In the genomic region with DNA sequence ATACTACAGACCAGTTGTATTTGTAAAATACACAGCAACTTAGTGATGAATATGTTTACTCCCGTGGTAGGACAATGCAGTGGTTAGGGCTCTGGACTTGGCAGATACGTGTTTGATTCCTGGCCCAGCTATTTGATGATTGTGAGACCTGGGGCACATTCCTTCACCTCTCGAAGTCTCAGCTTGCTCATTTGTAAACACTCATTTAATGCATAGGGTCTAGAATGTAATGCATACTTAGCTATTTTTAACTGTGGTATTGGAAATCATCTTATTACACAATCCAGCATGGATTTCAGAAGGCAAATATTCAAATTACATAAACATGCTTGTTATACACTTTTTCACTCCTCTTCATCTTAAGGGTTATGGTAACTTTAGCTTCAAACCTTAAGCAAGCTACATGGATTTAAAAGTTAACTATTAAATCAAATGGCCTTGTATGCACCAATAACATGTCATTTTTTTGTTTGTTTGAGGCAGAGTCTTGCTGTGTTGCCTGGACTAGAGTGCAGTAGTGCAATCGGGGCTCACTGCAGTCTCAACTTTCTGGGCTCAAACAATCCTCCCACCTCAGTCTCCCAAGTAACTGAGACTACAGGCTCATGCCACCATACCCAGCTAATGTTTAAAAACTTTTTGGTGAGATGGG, we compare ENCODE assay signal across 1 cellular context.
TF ChIP-seq lines count a peak whose summit lies in the region.

No MANE protein-coding gene starts in this region.

TF ChIP-seq in HepG2, 621 proteins besides CTCF, POLR2A, EP300 and RAD21 (continued from another document):
- TF ChIP-seq, protein P1, sequence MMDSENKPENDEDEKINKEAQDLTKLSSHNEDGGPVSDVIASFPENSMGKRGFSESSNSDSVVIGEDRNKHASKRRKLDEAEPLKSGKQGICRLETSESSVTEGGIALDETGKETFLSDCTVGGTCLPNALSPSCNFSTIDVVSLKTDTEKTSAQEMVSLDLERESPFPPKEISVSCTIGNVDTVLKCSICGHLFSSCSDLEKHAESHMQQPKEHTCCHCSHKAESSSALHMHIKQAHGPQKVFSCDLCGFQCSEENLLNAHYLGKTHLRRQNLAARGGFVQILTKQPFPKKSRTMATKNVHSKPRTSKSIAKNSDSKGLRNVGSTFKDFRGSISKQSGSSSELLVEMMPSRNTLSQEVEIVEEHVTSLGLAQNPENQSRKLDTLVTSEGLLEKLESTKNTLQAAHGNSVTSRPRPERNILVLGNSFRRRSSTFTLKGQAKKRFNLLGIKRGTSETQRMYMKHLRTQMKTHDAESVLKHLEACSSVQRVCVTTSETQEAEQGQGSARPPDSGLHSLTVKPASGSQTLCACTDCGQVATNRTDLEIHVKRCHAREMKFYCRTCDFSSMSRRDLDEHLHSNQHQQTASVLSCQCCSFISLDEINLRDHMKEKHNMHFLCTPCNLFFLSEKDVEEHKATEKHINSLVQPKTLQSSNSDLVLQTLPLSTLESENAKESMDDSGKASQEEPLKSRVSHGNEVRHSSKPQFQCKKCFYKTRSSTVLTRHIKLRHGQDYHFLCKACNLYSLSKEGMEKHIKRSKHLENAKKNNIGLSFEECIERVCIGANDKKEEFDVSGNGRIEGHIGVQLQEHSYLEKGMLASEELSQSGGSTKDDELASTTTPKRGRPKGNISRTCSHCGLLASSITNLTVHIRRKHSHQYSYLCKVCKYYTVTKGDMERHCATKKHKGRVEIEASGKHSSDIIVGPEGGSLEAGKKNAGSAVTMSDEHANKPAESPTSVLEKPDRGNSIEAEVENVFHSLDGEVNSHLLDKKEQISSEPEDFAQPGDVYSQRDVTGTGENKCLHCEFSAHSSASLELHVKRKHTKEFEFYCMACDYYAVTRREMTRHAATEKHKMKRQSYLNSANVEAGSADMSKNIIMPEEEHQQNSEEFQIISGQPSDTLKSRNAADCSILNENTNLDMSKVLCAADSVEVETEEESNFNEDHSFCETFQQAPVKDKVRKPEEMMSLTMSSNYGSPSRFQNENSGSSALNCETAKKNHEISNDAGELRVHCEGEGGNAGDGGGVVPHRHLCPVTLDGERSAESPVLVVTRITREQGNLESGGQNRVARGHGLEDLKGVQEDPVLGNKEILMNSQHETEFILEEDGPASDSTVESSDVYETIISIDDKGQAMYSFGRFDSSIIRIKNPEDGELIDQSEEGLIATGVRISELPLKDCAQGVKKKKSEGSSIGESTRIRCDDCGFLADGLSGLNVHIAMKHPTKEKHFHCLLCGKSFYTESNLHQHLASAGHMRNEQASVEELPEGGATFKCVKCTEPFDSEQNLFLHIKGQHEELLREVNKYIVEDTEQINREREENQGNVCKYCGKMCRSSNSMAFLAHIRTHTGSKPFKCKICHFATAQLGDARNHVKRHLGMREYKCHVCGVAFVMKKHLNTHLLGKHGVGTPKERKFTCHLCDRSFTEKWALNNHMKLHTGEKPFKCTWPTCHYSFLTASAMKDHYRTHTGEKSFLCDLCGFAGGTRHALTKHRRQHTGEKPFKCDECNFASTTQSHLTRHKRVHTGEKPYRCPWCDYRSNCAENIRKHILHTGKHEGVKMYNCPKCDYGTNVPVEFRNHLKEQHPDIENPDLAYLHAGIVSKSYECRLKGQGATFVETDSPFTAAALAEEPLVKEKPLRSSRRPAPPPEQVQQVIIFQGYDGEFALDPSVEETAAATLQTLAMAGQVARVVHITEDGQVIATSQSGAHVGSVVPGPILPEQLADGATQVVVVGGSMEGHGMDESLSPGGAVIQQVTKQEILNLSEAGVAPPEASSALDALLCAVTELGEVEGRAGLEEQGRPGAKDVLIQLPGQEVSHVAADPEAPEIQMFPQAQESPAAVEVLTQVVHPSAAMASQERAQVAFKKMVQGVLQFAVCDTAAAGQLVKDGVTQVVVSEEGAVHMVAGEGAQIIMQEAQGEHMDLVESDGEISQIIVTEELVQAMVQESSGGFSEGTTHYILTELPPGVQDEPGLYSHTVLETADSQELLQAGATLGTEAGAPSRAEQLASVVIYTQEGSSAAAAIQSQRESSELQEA (CRISPR knock-in tag; IDR thresholded peaks at IDR 0.05; ENCODE audit: not compliant biosample characterization): no peak
- no peak for TF ChIP-seq ELF1 (CRISPR knock-in tag; IDR thresholded peaks at IDR 0.05)
